15 cellular contexts compared by ENCODE assay signal in genomic region chr2:31434911-31435310, GRCh38. TPM values are rescaled to one million over a fixed set of nuclear protein-coding genes. Genes with fewer than 3 reads are reported as not detected.
DNase-seq lines count a peak whose midpoint lies in the region; ATAC-seq, FAIRE-seq and TF ChIP-seq lines count a peak whose summit lies in the region.
"Had no signal": no experiment of that assay in that cellular context is flagged by ENCODE, and none has a peak within 500 bp of the region (broad histone marks: within the 10 kb centered on the region; RNA-seq: fewer than 3 reads in every experiment).

No MANE protein-coding gene starts in this region.

- TF ChIP-seq CTCF in GM06990 (IDR thresholded peaks at IDR 0.05; ENCODE audit: insufficient read depth, low read length, poor library complexity, severe bottlenecking) = peak; percentile 6
- TF ChIP-seq CTCF in Loucy (conservative IDR thresholded peaks at IDR 0.05; ENCODE audit: low read length) = peak; percentile 50
- peak; percentile 54 for TF ChIP-seq CTCF in bronchial epithelial cell (IDR thresholded peaks at IDR 0.05; ENCODE audit: insufficient read depth, low read length, severe bottlenecking)
- peak; percentile 33 to 60 (median 56) for TF ChIP-seq CTCF in right lobe of liver (IDR thresholded peaks at IDR 0.05)

- H3K9me3 ChIP-seq in Loucy (ENCODE audit: insufficient read depth, low read depth, low read length) (no peaks in the 10 kb centered on the region), right lobe of liver (no peaks in the 10 kb centered on the region)
- H3K9me3 ChIP-seq: SJCRH30, tibial artery had no signal

- TF ChIP-seq POLR2A in right lobe of liver (IDR thresholded peaks at IDR 0.05) = no peak

- H2AFZ ChIP-seq in Loucy (ENCODE audit: low read length) = no peak overlapping the region

- intact Hi-C loops in right lobe of liver (cut with DNase I) (no loop called here), head of caudate nucleus (cut with DNase I) (no loop called here)

- H3K4me2 ChIP-seq in Loucy (ENCODE audit: low read depth, low read length, poor library complexity, severe bottlenecking) = no peak overlapping the region

- H3K4me1 ChIP-seq in Loucy (ENCODE audit: insufficient read depth, low read length, poor library complexity, severe bottlenecking) = peaks cover 4% of the 10 kb centered on the region
- no peaks in the 10 kb centered on the region for H3K4me1 ChIP-seq in right lobe of liver
- H3K4me1 ChIP-seq: SJCRH30, tibial artery had no signal

- H3K27me3 ChIP-seq in GM06990 (replicated peaks; ENCODE audit: control insufficient read depth, insufficient read depth, low read length) = no peaks in the 10 kb centered on the region; the same call in 1 of the 2 replicates
- H3K27me3 ChIP-seq in Loucy (ENCODE audit: insufficient read depth, low read length, poor library complexity, severe bottlenecking) = no peaks in the 10 kb centered on the region
- H3K27me3 ChIP-seq in bronchial epithelial cell (ENCODE audit: control insufficient read depth, insufficient read depth, low read length) = no peaks in the 10 kb centered on the region
- no peaks in the 10 kb centered on the region for H3K27me3 ChIP-seq in right lobe of liver
- H3K27me3 ChIP-seq: tibial artery had no signal

- no peak overlapping the region for H3K27ac ChIP-seq in right lobe of liver
- H3K27ac ChIP-seq: SJCRH30, tibial artery had no signal

- FAIRE-seq in bronchial epithelial cell (lab: Jason Lieb, UNC) = peak; percentile 18

- H3F3A ChIP-seq in Loucy (ENCODE audit: low read depth) = no peaks in the 10 kb centered on the region

- H3K9ac ChIP-seq in Loucy (ENCODE audit: low read depth, low read length, poor library complexity, severe bottlenecking) = no peak overlapping the region

- 24% methylated on average over 3 of the region's 3 CpGs for WGBS in right lobe of liver (ENCODE audit: insufficient coverage, low coverage, low lambda C conversion rate, missing lambda C conversion rate)

- no peak for DNase-seq in GM06990 (ENCODE audit: extremely low read depth, insufficient read length)
- peak; percentile 53 for DNase-seq in bronchial epithelial cell (ENCODE audit: low read depth)
- DNase-seq in right lobe of liver = no peak
- no peak for DNase-seq in head of caudate nucleus
- DNase-seq: activated B cell treated with CpG ODN at 0.5 μM for 24 hours, amniotic stem cell, DMS53, NCI-H1092 treated with DMSO at 0.1 percent for 48 hours, NCI-H510A treated with DMSO at 0.1 percent for 48 hours, SJCRH30, tibial artery had no signal

- H3K4me3 ChIP-seq in GM06990 (replicated peaks; ENCODE audit: low read depth, low read length) (no peak overlapping the region), Loucy (ENCODE audit: low read length, poor library complexity, severe bottlenecking) (no peak overlapping the region), bronchial epithelial cell (ENCODE audit: low read depth, low read length) (no peak overlapping the region), right lobe of liver (no peak overlapping the region)
- H3K4me3 ChIP-seq: SJCRH30, tibial artery had no signal

- no peaks in the 10 kb centered on the region for H3K79me2 ChIP-seq in Loucy (ENCODE audit: insufficient read depth, low read length)

- H3K9me2 ChIP-seq in Loucy (replicated peaks; ENCODE audit: low read depth, low read length) = no peaks in the 10 kb centered on the region

- no peaks in the 10 kb centered on the region for H4K20me1 ChIP-seq in Loucy (ENCODE audit: insufficient read depth, low read length, poor library complexity, severe bottlenecking)

- H3K36me3 ChIP-seq in GM06990 (ENCODE audit: control insufficient read depth, insufficient read depth, low read length) (no peaks in the 10 kb centered on the region), Loucy (ENCODE audit: insufficient read depth, low read length) (no peaks in the 10 kb centered on the region), bronchial epithelial cell (ENCODE audit: control insufficient read depth, insufficient read depth, low read length) (no peaks in the 10 kb centered on the region), right lobe of liver (no peaks in the 10 kb centered on the region)
- H3K36me3 ChIP-seq: SJCRH30, tibial artery had no signal

- ATAC-seq in right lobe of liver (peak; percentile 71 to 82 (median 76)), HG03432 (IDR thresholded peaks at IDR 0.05; ENCODE audit: unreplicated experiment) (no peak), HG03521 (IDR thresholded peaks at IDR 0.05; ENCODE audit: unreplicated experiment) (no peak), GM18907 (IDR thresholded peaks at IDR 0.05; ENCODE audit: unreplicated experiment) (no peak)

RNA-seq across cellular contexts. Expression of gene XDH, which starts 20.4 kb away (rescaled TPM):
- total RNA-seq in bronchial epithelial cell (1.9 and 6.1 TPM in 2 replicates), right lobe of liver (10 to 100 TPM; 26.7 to 62.0 (median 37.8) TPM)
- total RNA-seq: activated B cell treated with CpG ODN at 0.5 μM for 24 hours, SJCRH30 had no signal

Comparison
In these comparisons a context has a peak if more than half of its experiments do, and no peak if none do; other contexts are left out.
1. ATAC-seq: peak in right lobe of liver (4 of 4); none in HG03432 (single experiment), HG03521 (single experiment) and GM18907 (single experiment).
2. Peak in every context shown above with its lines, with median percentiles within 50 percentile points of each other: CTCF ChIP-seq.